In the genomic region with DNA sequence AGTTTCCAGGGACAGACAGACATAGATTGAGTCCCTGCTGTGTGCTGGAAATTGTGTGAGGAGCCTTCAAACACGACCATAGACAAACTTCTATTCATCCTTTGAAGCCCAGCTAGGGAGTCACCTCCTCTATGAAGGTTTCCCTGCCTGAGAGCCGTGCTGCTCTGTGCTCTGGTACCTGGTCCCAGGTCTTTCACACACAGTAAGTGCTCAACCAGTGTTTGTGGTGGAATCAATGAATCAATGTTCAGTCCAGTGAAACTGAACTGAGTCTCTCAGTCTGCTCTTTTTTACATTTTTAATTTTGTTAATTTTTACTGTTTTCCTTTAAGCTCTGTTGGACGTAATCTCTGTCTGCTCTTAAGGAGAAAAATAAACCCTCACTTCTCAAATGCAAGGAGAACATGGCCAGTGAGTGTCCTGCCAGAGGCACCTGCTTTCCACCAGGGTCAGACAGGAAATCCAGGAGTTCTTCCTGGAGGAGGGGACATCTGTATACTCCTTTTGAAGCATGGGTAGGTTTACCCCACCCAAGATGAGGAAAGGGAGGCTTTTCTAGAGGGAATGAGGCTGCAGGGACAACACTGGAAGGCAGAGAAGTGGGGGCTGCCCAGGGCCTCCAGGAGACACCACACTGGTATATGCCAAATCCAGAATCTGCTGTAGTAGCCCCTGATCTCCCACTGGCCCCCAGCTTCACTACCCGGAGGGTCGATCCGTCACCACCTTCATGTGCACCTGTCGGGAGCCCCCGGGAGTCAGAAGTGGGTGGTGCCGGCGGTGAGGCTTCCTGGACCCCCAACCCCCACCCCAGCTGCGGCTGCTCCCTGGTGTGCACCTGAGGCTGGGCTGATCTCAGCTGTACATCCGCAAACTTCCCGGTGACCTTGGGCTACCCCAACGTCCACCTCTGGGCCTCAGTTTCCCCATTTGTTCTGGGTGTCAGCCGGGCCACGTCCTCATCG, we compare ENCODE assay signal across 14 cellular contexts.
"Had no signal": no experiment of that assay in that cellular context is flagged by ENCODE, and none has a peak within 500 bp of the region (broad histone marks: within the 10 kb centered on the region; RNA-seq: fewer than 3 reads in every experiment).

No MANE protein-coding gene starts in this region.

- H3K4me3 Mint-ChIP-seq: activated B cell treated with CpG ODN at 0.5 μM for 24 hours; activated CD4-positive, alpha-beta T cell treated with anti-CD3 and anti-CD28 coated beads, Interleukin-2, amount 10 ng/mL, durations not matched to agents 7 days and 5 days; activated naive CD8-positive, alpha-beta T cell treated with anti-CD3 and anti-CD28 coated beads, Interleukin-2, amount 50 U/mL, for 24 hours had no signal

- DNase-seq: activated B cell treated with CpG ODN at 0.5 μM for 24 hours; activated CD4-positive, alpha-beta T cell treated with anti-CD3 and anti-CD28 coated beads, Interleukin-2, amount 10 ng/mL, durations not matched to agents 7 days and 5 days; activated CD8-positive, alpha-beta memory T cell treated with anti-CD3 and anti-CD28 coated beads for 24 hours; activated naive CD4-positive, alpha-beta T cell treated with Interleukin-2 at 50 U/mL for 16 hours; activated naive CD8-positive, alpha-beta T cell treated with anti-CD3 and anti-CD28 coated beads, Interleukin-2, amount 50 U/mL, for 24 hours; colonic mucosa; effector CD4-positive, alpha-beta T cell; immature natural killer cell; mammary epithelial cell; natural killer cell; sigmoid colon; stimulated activated CD4-positive, alpha-beta T cell treated with anti-CD3 and anti-CD28 coated beads, Interleukin-2, amount 100 ng/mL, for 24 hours; trophoblast cell had no signal

- H3K27ac ChIP-seq: colonic mucosa, gastroesophageal sphincter, sigmoid colon had no signal

- H3K4me3 ChIP-seq: colonic mucosa, gastroesophageal sphincter, sigmoid colon had no signal

- H3K36me3 Mint-ChIP-seq: natural killer cell had no signal

- H3K36me3 ChIP-seq: colonic mucosa, gastroesophageal sphincter, sigmoid colon had no signal

- H3K9me3 Mint-ChIP-seq: activated CD4-positive, alpha-beta T cell treated with anti-CD3 and anti-CD28 coated beads, Interleukin-2, amount 10 ng/mL, durations not matched to agents 7 days and 5 days; activated naive CD8-positive, alpha-beta T cell treated with anti-CD3 and anti-CD28 coated beads, Interleukin-2, amount 50 U/mL, for 24 hours; natural killer cell had no signal

- H3K9me3 ChIP-seq: colonic mucosa had no signal

- H3K4me1 Mint-ChIP-seq: immature natural killer cell had no signal

- H3K27ac Mint-ChIP-seq: activated B cell treated with CpG ODN at 0.5 μM for 24 hours; activated CD4-positive, alpha-beta T cell treated with anti-CD3 and anti-CD28 coated beads, Interleukin-2, amount 10 ng/mL, durations not matched to agents 7 days and 5 days; activated naive CD8-positive, alpha-beta T cell treated with anti-CD3 and anti-CD28 coated beads, Interleukin-2, amount 50 U/mL, for 24 hours; immature natural killer cell; natural killer cell had no signal

- ATAC-seq: activated naive CD8-positive, alpha-beta T cell treated with anti-CD3 and anti-CD28 coated beads, Interleukin-2, amount 50 U/mL, for 24 hours; gastroesophageal sphincter; natural killer cell had no signal

- H3K4me1 ChIP-seq: colonic mucosa had no signal
